Comparison of ENCODE assay signal across 8 cellular contexts in genomic region chr5:53779541-53779981, GRCh38.
DNase-seq lines count a peak whose midpoint lies in the region; ATAC-seq, FAIRE-seq and TF ChIP-seq lines count a peak whose summit lies in the region.

No MANE protein-coding gene starts in this region.

- intact Hi-C loops in spleen (cut with DNase I; ENCODE audit: low total_unique reads), result no loop called here

- H3K4me2 ChIP-seq in skeletal muscle satellite cell (ENCODE audit: low read length), result peak overlapping the region; percentile 38

- H3K4me3 ChIP-seq in bronchial epithelial cell (ENCODE audit: low read depth, low read length) (no peak overlapping the region), skeletal muscle satellite cell (ENCODE audit: low read length) (peak overlapping the region; percentile 6), spleen (no peak overlapping the region)

- TF ChIP-seq CTCF in bronchial epithelial cell (IDR thresholded peaks at IDR 0.05; ENCODE audit: insufficient read depth, low read length, severe bottlenecking), result no peak
- no peak for TF ChIP-seq CTCF in spleen (IDR thresholded peaks at IDR 0.05 in 8 of 11, conservative IDR thresholded peaks at IDR 0.05 in 3 of 11)

- H3K4me1 ChIP-seq in skeletal muscle satellite cell (ENCODE audit: control insufficient read depth, insufficient read depth, low read length) (peaks cover 12% of the 10 kb centered on the region), spleen (peaks cover 0 to 7% (median 0%) of the 10 kb centered on the region in 6 donors)

- FAIRE-seq in bronchial epithelial cell (lab: Jason Lieb, UNC), result peak; percentile 60

- H3K9me3 ChIP-seq in skeletal muscle satellite cell (replicated peaks; ENCODE audit: low read length) (no peaks in the 10 kb centered on the region), spleen (no peaks in the 10 kb centered on the region)

- H3K36me3 Mint-ChIP-seq in activated T-cell treated with anti-CD3 and anti-CD28 coated beads, Interleukin-2, amount 50 U/mL, for 72 hours (ENCODE audit: insufficient read depth in 2 of 2), result no peaks in the 10 kb centered on the region

- H3K27me3 ChIP-seq in bronchial epithelial cell (ENCODE audit: control insufficient read depth, insufficient read depth, low read length), result no peaks in the 10 kb centered on the region
- H3K27me3 ChIP-seq in skeletal muscle satellite cell (ENCODE audit: control insufficient read depth, insufficient read depth, low read length), result no peaks in the 10 kb centered on the region
- H3K27me3 ChIP-seq in spleen (replicated peaks in 1 of 7), result no peaks in the 10 kb centered on the region

- peak in 1 of 2 donors; percentile 6 for DNase-seq in activated T-cell treated with anti-CD3 and anti-CD28 coated beads, Interleukin-2, amount 50 U/mL, for 72 hours
- DNase-seq in activated T-cell treated with anti-CD3 and anti-CD28 coated beads, Interleukin-2, amount 50 U/mL, for 48 hours, result no peak
- DNase-seq in bronchial epithelial cell (ENCODE audit: low read depth) (peak; percentile 68), spleen (no peak), DMS53 (lab: John Stamatoyannopoulos, UW) (no peak)

- H3K27ac ChIP-seq in spleen, result no peak overlapping the region

- WGBS in spleen, 5 donors, result 29 to 46% (median 37%) methylated on average over 4 of the region's 4 CpGs

- no peaks in the 10 kb centered on the region for H3K27me3 Mint-ChIP-seq in activated T-cell treated with anti-CD3 and anti-CD28 coated beads, Interleukin-2, amount 50 U/mL, for 72 hours (ENCODE audit: low read depth)

- H3K9me3 Mint-ChIP-seq in activated T-cell treated with anti-CD3 and anti-CD28 coated beads, Interleukin-2, amount 50 U/mL, for 72 hours, result no peaks in the 10 kb centered on the region

- peak overlapping the region; percentile 31 to 47 for H3K4me3 Mint-ChIP-seq in activated T-cell treated with anti-CD3 and anti-CD28 coated beads, Interleukin-2, amount 50 U/mL, for 72 hours

- TF ChIP-seq POLR2A in spleen (IDR thresholded peaks at IDR 0.05), result no peak

- peak overlapping the region; percentile 33 for H3K9ac ChIP-seq in skeletal muscle satellite cell (ENCODE audit: low read depth, low read length)

- no peak overlapping the region for H3K27ac Mint-ChIP-seq in activated T-cell treated with anti-CD3 and anti-CD28 coated beads, Interleukin-2, amount 50 U/mL, for 72 hours

- peaks cover 18% of the 10 kb centered on the region for H3K4me1 Mint-ChIP-seq in activated T-cell treated with anti-CD3 and anti-CD28 coated beads, Interleukin-2, amount 50 U/mL, for 72 hours (ENCODE audit: low read depth)

- ATAC-seq in activated T-cell treated with anti-CD3 and anti-CD28 coated beads, Interleukin-2, amount 50 U/mL, for 72 hours (replicated peaks in 1 of 2), result peak; percentile 46 to 72
- ATAC-seq in HG03432 (IDR thresholded peaks at IDR 0.05; ENCODE audit: unreplicated experiment) (peak; percentile 66), HG02884 (IDR thresholded peaks at IDR 0.05; ENCODE audit: unreplicated experiment) (no peak)

- H3K36me3 ChIP-seq in bronchial epithelial cell (ENCODE audit: control insufficient read depth, insufficient read depth, low read length) (no peaks in the 10 kb centered on the region), skeletal muscle satellite cell (ENCODE audit: insufficient read depth, low read length) (no peaks in the 10 kb centered on the region), spleen (no peaks in the 10 kb centered on the region)
